In the genomic region with DNA sequence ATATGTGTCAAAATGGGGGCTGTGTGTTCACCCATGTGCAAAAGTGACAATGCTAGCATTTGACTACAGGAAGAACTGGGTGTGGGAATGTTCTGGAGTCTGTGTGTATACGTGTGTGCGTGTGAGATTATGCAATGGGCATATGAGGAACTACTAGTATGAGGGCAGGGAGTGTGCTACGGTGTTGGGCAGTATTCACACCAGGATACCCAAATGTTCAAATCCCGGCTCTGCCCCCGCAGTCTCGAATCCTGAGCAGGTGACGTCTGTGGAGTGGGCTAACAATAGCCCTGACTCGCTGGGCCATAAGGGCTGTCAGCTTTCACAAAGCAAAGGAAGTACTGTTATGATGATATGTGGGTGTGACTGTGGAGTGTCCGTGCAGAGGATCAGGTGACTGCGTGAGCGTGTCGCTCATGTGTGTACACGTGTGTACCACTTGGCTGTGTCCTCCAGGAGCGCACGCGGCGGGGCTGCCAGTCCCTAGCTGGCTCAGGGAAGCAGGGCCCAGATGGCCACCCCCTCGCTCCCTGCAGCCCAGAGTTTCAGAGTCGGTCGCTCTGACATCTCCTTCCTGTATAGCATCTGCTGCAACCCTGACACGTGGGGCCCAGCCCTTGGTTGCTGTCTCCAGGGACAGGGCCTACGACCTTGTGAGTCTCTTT, we compare ENCODE assay signal across 8 cellular contexts. TPM values are rescaled to one million over a fixed set of nuclear protein-coding genes. Genes with fewer than 3 reads are reported as not detected.
DNase-seq lines count a peak whose midpoint lies in the region; ATAC-seq, FAIRE-seq and TF ChIP-seq lines count a peak whose summit lies in the region.

No MANE protein-coding gene starts in this region.

- 68 to 78% (median 73%) methylated on average over 19 to 22 of the region's 22 CpGs for WGBS in small intestine, 3 donors
- 91% methylated on average over 22 of the region's 22 CpGs for WGBS in hepatocyte (ENCODE audit: low lambda C conversion rate, missing lambda C conversion rate)

- H2AFZ ChIP-seq in hepatocyte, result no peak overlapping the region

- no peaks in the 10 kb centered on the region for H3K27me3 Mint-ChIP-seq in activated naive CD8-positive, alpha-beta T cell treated with anti-CD3 and anti-CD28 coated beads, Interleukin-2, amount 50 U/mL, for 24 hours
- no peaks in the 10 kb centered on the region for H3K27me3 Mint-ChIP-seq in stimulated activated naive CD8-positive, alpha-beta T cell treated with anti-CD3 and anti-CD28 coated beads, Interleukin-15, amount 100 ng/mL, for 72 hours

- ATAC-seq in GM19463 (IDR thresholded peaks at IDR 0.05; ENCODE audit: unreplicated experiment), result peak; percentile 79
- peak; percentile 79 for ATAC-seq in HG03439 (IDR thresholded peaks at IDR 0.05; ENCODE audit: unreplicated experiment)
- peak; percentile 41 for ATAC-seq in activated naive CD8-positive, alpha-beta T cell treated with anti-CD3 and anti-CD28 coated beads, Interleukin-2, amount 50 U/mL, for 24 hours
- ATAC-seq in stimulated activated naive CD8-positive, alpha-beta T cell treated with anti-CD3 and anti-CD28 coated beads, Interleukin-15, amount 100 ng/mL, for 72 hours, result peak; percentile 60

- DNase-seq in activated naive CD8-positive, alpha-beta T cell treated with anti-CD3 and anti-CD28 coated beads, Interleukin-2, amount 50 U/mL, for 24 hours, result peak; percentile 18
- DNase-seq in stimulated activated naive CD8-positive, alpha-beta T cell treated with anti-CD3 and anti-CD28 coated beads, Interleukin-15, amount 100 ng/mL, for 72 hours, result no peak
- no peak for DNase-seq in small intestine
- no peak for DNase-seq in activated effector memory CD4-positive, alpha-beta T cell treated with Interleukin-2 at 50 U/mL for 16 hours
- DNase-seq in hepatocyte (ENCODE audit: low spot score), result no peak

- H3K9me3 ChIP-seq in small intestine (ENCODE audit: control insufficient read depth, low read depth) (no peaks in the 10 kb centered on the region), hepatocyte (ENCODE audit: low read depth) (no peaks in the 10 kb centered on the region)

- no peak overlapping the region for H3K4me3 Mint-ChIP-seq in activated naive CD8-positive, alpha-beta T cell treated with anti-CD3 and anti-CD28 coated beads, Interleukin-2, amount 50 U/mL, for 24 hours
- no peak overlapping the region for H3K4me3 Mint-ChIP-seq in stimulated activated naive CD8-positive, alpha-beta T cell treated with anti-CD3 and anti-CD28 coated beads, Interleukin-15, amount 100 ng/mL, for 72 hours

- H3K27ac ChIP-seq in small intestine (ENCODE audit: low read depth in 1 of 2, low read length in 1 of 2) (no peak overlapping the region), hepatocyte (no peak overlapping the region)

- H3K36me3 ChIP-seq in small intestine (ENCODE audit: control insufficient read depth in 2 of 2, insufficient read depth in 2 of 2, low read length in 2 of 2), result no peaks in the 10 kb centered on the region
- H3K36me3 ChIP-seq in hepatocyte (replicated peaks; ENCODE audit: insufficient read depth, low read depth), result no peaks in the 10 kb centered on the region

- no peaks in the 10 kb centered on the region for H3K9me2 ChIP-seq in hepatocyte (replicated peaks; ENCODE audit: insufficient read depth)

- H3K9me3 Mint-ChIP-seq in activated naive CD8-positive, alpha-beta T cell treated with anti-CD3 and anti-CD28 coated beads, Interleukin-2, amount 50 U/mL, for 24 hours, result no peaks in the 10 kb centered on the region
- no peaks in the 10 kb centered on the region for H3K9me3 Mint-ChIP-seq in stimulated activated naive CD8-positive, alpha-beta T cell treated with anti-CD3 and anti-CD28 coated beads, Interleukin-15, amount 100 ng/mL, for 72 hours

- H4K20me1 ChIP-seq in hepatocyte (ENCODE audit: insufficient read depth, poor library complexity, severe bottlenecking), result no peaks in the 10 kb centered on the region

- peaks cover 20% of the 10 kb centered on the region for H3K4me1 Mint-ChIP-seq in activated naive CD8-positive, alpha-beta T cell treated with anti-CD3 and anti-CD28 coated beads, Interleukin-2, amount 50 U/mL, for 24 hours
- H3K4me1 Mint-ChIP-seq in stimulated activated naive CD8-positive, alpha-beta T cell treated with anti-CD3 and anti-CD28 coated beads, Interleukin-15, amount 100 ng/mL, for 72 hours, result peaks cover 29% of the 10 kb centered on the region

- no peak for FAIRE-seq in small intestine (lab: Jason Lieb, UNC)

- H3K4me1 ChIP-seq in small intestine (ENCODE audit: control insufficient read depth in 2 of 2, insufficient read depth in 1 of 2, low read depth in 1 of 2, low read length in 1 of 2), result no peaks in the 10 kb centered on the region
- H3K4me1 ChIP-seq in hepatocyte (ENCODE audit: insufficient read depth), result no peaks in the 10 kb centered on the region

- no peak overlapping the region for H3K4me2 ChIP-seq in hepatocyte

- H3K27ac Mint-ChIP-seq in activated naive CD8-positive, alpha-beta T cell treated with anti-CD3 and anti-CD28 coated beads, Interleukin-2, amount 50 U/mL, for 24 hours, result peak overlapping the region; percentile 14
- no peak overlapping the region for H3K27ac Mint-ChIP-seq in stimulated activated naive CD8-positive, alpha-beta T cell treated with anti-CD3 and anti-CD28 coated beads, Interleukin-15, amount 100 ng/mL, for 72 hours

- H3K36me3 Mint-ChIP-seq in activated naive CD8-positive, alpha-beta T cell treated with anti-CD3 and anti-CD28 coated beads, Interleukin-2, amount 50 U/mL, for 24 hours (ENCODE audit: low read depth), result no peaks in the 10 kb centered on the region

- peak; percentile 49 for TF ChIP-seq POLR2A in GM15510 (IDR thresholded peaks at IDR 0.05; ENCODE audit: borderline replicate concordance, extremely low read depth, insufficient read length)

- H3K79me2 ChIP-seq in hepatocyte, result no peaks in the 10 kb centered on the region

- H3K4me3 ChIP-seq in small intestine (ENCODE audit: low read depth in 1 of 2, low read length in 2 of 2) (no peak overlapping the region), hepatocyte (no peak overlapping the region)

- no peak for TF ChIP-seq CTCF in hepatocyte (IDR thresholded peaks at IDR 0.05; ENCODE audit: poor library complexity)

- H3K27me3 ChIP-seq in small intestine (ENCODE audit: control insufficient read depth in 2 of 2, insufficient read depth in 2 of 2, low read length in 2 of 2) (no peaks in the 10 kb centered on the region), hepatocyte (no peaks in the 10 kb centered on the region)

RNA-seq across cellular contexts. Expression of gene IQSEC1, which starts 27.2 kb away (rescaled TPM):
- polyA plus RNA-seq in small intestine (10 to 100 TPM in 1 of 3 donors, 1 to 10 TPM in 2; 1.1 to 11.8 (median 3.8) TPM), hepatocyte (20.3 and 21.2 TPM in 2 replicates)
- total RNA-seq in hepatocyte, result 18.7 and 24.7 TPM in 2 replicates
